26 cellular contexts compared by ENCODE assay signal in the genomic region with DNA sequence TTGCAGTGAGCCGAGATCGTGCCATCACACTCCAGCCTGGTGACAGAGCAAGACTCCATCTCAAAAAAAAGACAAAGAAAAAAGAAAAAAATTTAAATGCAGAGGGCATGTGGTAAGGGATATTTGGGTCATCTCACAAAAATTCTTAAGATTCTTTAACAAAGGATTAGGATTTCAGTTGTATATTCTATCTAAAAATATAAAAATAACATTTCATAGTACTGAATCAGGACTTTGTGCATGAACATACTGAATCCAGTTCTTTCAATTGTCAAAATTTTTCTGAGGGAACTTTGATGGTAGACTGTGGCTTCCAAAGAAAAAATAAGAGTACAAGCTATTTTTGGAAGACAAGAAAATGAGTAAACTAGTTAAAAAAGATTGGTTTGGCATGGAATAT.
"Had no signal": no experiment of that assay in that cellular context is flagged by ENCODE, and none has a peak within 500 bp of the region (broad histone marks: within the 10 kb centered on the region; RNA-seq: fewer than 3 reads in every experiment).

No MANE protein-coding gene starts in this region.

- H3K9me3 Mint-ChIP-seq: activated CD4-positive, alpha-beta T cell treated with anti-CD3 and anti-CD28 coated beads, Interleukin-2, amount 10 ng/mL, durations not matched to agents 7 days and 5 days; activated naive CD4-positive, alpha-beta T cell treated with anti-CD3 and anti-CD28 coated beads, Interleukin-2, amount 50 U/mL, for 24 hours; activated T-helper 1 cell treated with anti-CD3 and anti-CD28 coated beads, Interleukin-12 subunit alpha, Interleukin-12 subunit beta, Interleukin-2, Interleukin-4 antibody, amounts not matched to agents 30 ng/mL and 10 ng/mL and 1 ng/mL, durations not matched to agents 14 hours and 24 hours and 36 hours; endodermal cell; memory B cell; stimulated activated naive B cell treated with anti-CD40 and anti-IgM and Interleukin-4, amounts not matched to agents 10 μg/mL and 1 μg/mL and 100 μg/mL, for 72 hours; T-cell; T-helper 2 cell treated with Interferon-gamma antibody and Interleukin-4, amounts not matched to agents 5 μg/mL and 100 μg/mL, for 36 hours; type B pancreatic cell had no signal

- H3K27ac ChIP-seq: brain microvascular endothelial cell, colonic mucosa, esophagus squamous epithelium, heart left ventricle, thoracic aorta, VCaP had no signal

- H3K36me3 Mint-ChIP-seq: activated naive CD4-positive, alpha-beta T cell treated with anti-CD3 and anti-CD28 coated beads, Interleukin-2, amount 50 U/mL, for 24 hours; memory B cell; stimulated activated naive B cell treated with anti-CD40 and anti-IgM and Interleukin-4, amounts not matched to agents 10 μg/mL and 1 μg/mL and 100 μg/mL, for 72 hours; T-cell; type B pancreatic cell had no signal

- H3K36me3 ChIP-seq: brain microvascular endothelial cell, colonic mucosa, esophagus squamous epithelium, heart left ventricle, thoracic aorta had no signal

- H3K27me3 ChIP-seq: brain microvascular endothelial cell, colonic mucosa, esophagus squamous epithelium, heart left ventricle had no signal

- H3K4me1 ChIP-seq: colonic mucosa had no signal

- H3K27ac Mint-ChIP-seq: activated CD4-positive, alpha-beta T cell treated with anti-CD3 and anti-CD28 coated beads, Interleukin-2, amount 10 ng/mL, durations not matched to agents 7 days and 5 days; activated CD8-positive, alpha-beta T cell treated with anti-CD3 and anti-CD28 coated beads, Interleukin-2, amount 10 ng/mL, durations not matched to agents 7 days and 5 days; activated naive CD4-positive, alpha-beta T cell treated with anti-CD3 and anti-CD28 coated beads, Interleukin-2, amount 50 U/mL, for 24 hours; activated T-helper 1 cell treated with anti-CD3 and anti-CD28 coated beads, Interleukin-12 subunit alpha, Interleukin-12 subunit beta, Interleukin-2, Interleukin-4 antibody, amounts not matched to agents 30 ng/mL and 10 ng/mL and 1 ng/mL, durations not matched to agents 14 hours and 24 hours and 36 hours; endodermal cell; memory B cell; stimulated activated naive B cell treated with anti-CD40 and anti-IgM and Interleukin-4, amounts not matched to agents 10 μg/mL and 1 μg/mL and 100 μg/mL, for 72 hours; T-cell; T-helper 2 cell treated with Interferon-gamma antibody and Interleukin-4, amounts not matched to agents 5 μg/mL and 100 μg/mL, for 36 hours; type B pancreatic cell had no signal

- H3K4me3 ChIP-seq: colonic mucosa, esophagus squamous epithelium, heart left ventricle, thoracic aorta had no signal

- H3K27me3 Mint-ChIP-seq: activated naive CD4-positive, alpha-beta T cell treated with anti-CD3 and anti-CD28 coated beads, Interleukin-2, amount 50 U/mL, for 24 hours; memory B cell; stimulated activated naive B cell treated with anti-CD40 and anti-IgM and Interleukin-4, amounts not matched to agents 10 μg/mL and 1 μg/mL and 100 μg/mL, for 72 hours; T-cell; type B pancreatic cell had no signal

- DNase-seq: activated CD4-positive, alpha-beta T cell treated with anti-CD3 and anti-CD28 coated beads, Interleukin-2, amount 10 ng/mL, durations not matched to agents 7 days and 5 days; activated CD4-positive, CD25-positive, alpha-beta regulatory T cell treated with anti-CD3 and anti-CD28 coated beads, Interleukin-2, amount 50 U/mL, for 72 hours; activated CD8-positive, alpha-beta T cell treated with anti-CD3 and anti-CD28 coated beads, Interleukin-2, amount 10 ng/mL, durations not matched to agents 7 days and 5 days; activated gamma-delta T cell; aorta; brain microvascular endothelial cell; central memory CD4-positive, alpha-beta T cell; colonic mucosa; endodermal cell; esophagus squamous epithelium; heart left ventricle; islet precursor cell; left cardiac atrium; nucleus accumbens; posterior cingulate gyrus; stimulated activated CD4-positive, alpha-beta T cell treated with anti-CD3 and anti-CD28 coated beads, Interleukin-2, amount 100 ng/mL, for 48 hours; stimulated activated CD8-positive, alpha-beta memory T cell treated with anti-CD3 and anti-CD28 coated beads, Interleukin-4, amount 100 ng/mL, for 48 hours; stimulated activated naive B cell treated with anti-CD40 and anti-IgM and Interleukin-4, amounts not matched to agents 10 μg/mL and 1 μg/mL and 100 μg/mL, for 72 hours; T-cell had no signal

- H3K4me3 Mint-ChIP-seq: activated CD4-positive, alpha-beta T cell treated with anti-CD3 and anti-CD28 coated beads, Interleukin-2, amount 10 ng/mL, durations not matched to agents 7 days and 5 days; activated CD8-positive, alpha-beta T cell treated with anti-CD3 and anti-CD28 coated beads, Interleukin-2, amount 10 ng/mL, durations not matched to agents 7 days and 5 days; activated naive CD4-positive, alpha-beta T cell treated with anti-CD3 and anti-CD28 coated beads, Interleukin-2, amount 50 U/mL, for 24 hours; activated T-helper 1 cell treated with anti-CD3 and anti-CD28 coated beads, Interleukin-12 subunit alpha, Interleukin-12 subunit beta, Interleukin-2, Interleukin-4 antibody, amounts not matched to agents 30 ng/mL and 10 ng/mL and 1 ng/mL, durations not matched to agents 14 hours and 24 hours and 36 hours; endodermal cell; memory B cell; stimulated activated naive B cell treated with anti-CD40 and anti-IgM and Interleukin-4, amounts not matched to agents 10 μg/mL and 1 μg/mL and 100 μg/mL, for 72 hours; T-cell; T-helper 2 cell treated with Interferon-gamma antibody and Interleukin-4, amounts not matched to agents 5 μg/mL and 100 μg/mL, for 36 hours; type B pancreatic cell had no signal

- H3K9me3 ChIP-seq: colonic mucosa, esophagus squamous epithelium, heart left ventricle, thoracic aorta had no signal
